Comparison of ENCODE assay signal across 8 cellular contexts in genomic region chr22:21015051-21016006, GRCh38. TPM values are rescaled to one million over a fixed set of nuclear protein-coding genes. Genes with fewer than 3 reads are reported as not detected.
DNase-seq lines count a peak whose midpoint lies in the region; ATAC-seq, FAIRE-seq and TF ChIP-seq lines count a peak whose summit lies in the region.

Gene P2RX6, plus strand, starts transcription at chr22:21015165. Its CDS starts 10 bp downstream, at chr22:21015175.

- H3K4me1 ChIP-seq in Loucy (ENCODE audit: insufficient read depth, low read length, poor library complexity, severe bottlenecking) (no peaks in the 10 kb centered on the region), colonic mucosa (peaks cover 9% of the 10 kb centered on the region), mucosa of stomach (ENCODE audit: control insufficient read depth, insufficient read depth, low read length) (peaks cover 23% of the 10 kb centered on the region)

- no peak for TF ChIP-seq CTCF in AG04450 (IDR thresholded peaks at IDR 0.05; ENCODE audit: low read depth, low read length)
- TF ChIP-seq CTCF in Loucy (conservative IDR thresholded peaks at IDR 0.05; ENCODE audit: low read length) = no peak
- no peak for TF ChIP-seq CTCF in colonic mucosa (IDR thresholded peaks at IDR 0.05)

- no peaks in the 10 kb centered on the region for H3K9me2 ChIP-seq in Loucy (replicated peaks; ENCODE audit: low read depth, low read length)

- H2AFZ ChIP-seq in Loucy (ENCODE audit: low read length) = no peak within 1 kb of the TSS

- H4K20me1 ChIP-seq in Loucy (ENCODE audit: insufficient read depth, low read length, poor library complexity, severe bottlenecking) = no peaks in the 10 kb centered on the region

- DNase-seq in AG04450 (ENCODE audit: low read depth, low spot score) (no peak), colonic mucosa (no peak), occipital lobe (lab: John Stamatoyannopoulos, UW) (no peak), frontal cortex (ENCODE audit: low spot score in 2 of 2) (no peak)

- H3K9me3 ChIP-seq in AG04450 (ENCODE audit: control insufficient read depth, insufficient read depth, low read length) (no peaks in the 10 kb centered on the region; the same call in 1 of the 2 replicates), Loucy (ENCODE audit: insufficient read depth, low read depth, low read length) (no peaks in the 10 kb centered on the region), colonic mucosa (no peaks in the 10 kb centered on the region), mucosa of stomach (ENCODE audit: control insufficient read depth, low read length) (no peaks in the 10 kb centered on the region)

- H3K27ac ChIP-seq in AG04450 (ENCODE audit: low read depth, low read length) (peak within 1 kb of the TSS; percentile 73), colonic mucosa (peak within 1 kb of the TSS; percentile 37)

- POLR2A ChIA-PET in AG04450 (lab: Yijun Ruan, JAX) = interaction anchor here (0.6 to 1.8 kb wide), 7 partner anchors 13 to 647 kb away, joined by 3 to 15 read pairs (median 4); partner anchors contain the start of genes LZTR1 and THAP7

- H3K79me2 ChIP-seq in Loucy (ENCODE audit: insufficient read depth, low read length) = no peaks in the 10 kb centered on the region

- CTCF ChIA-PET in AG04450 (lab: Charles Lee) = interaction anchor here (0.9 to 1.0 kb wide), 3 partner anchors 20 to 87 kb away, joined by 3 read pairs; partner anchors contain the start of gene LZTR1

- H3K4me2 ChIP-seq in Loucy (ENCODE audit: low read depth, low read length, poor library complexity, severe bottlenecking) = peak within 1 kb of the TSS; percentile 40

- H3F3A ChIP-seq in Loucy (ENCODE audit: low read depth) = no peaks in the 10 kb centered on the region

- ATAC-seq in HG02571 (IDR thresholded peaks at IDR 0.05; ENCODE audit: unreplicated experiment) (no peak), GM21576 (IDR thresholded peaks at IDR 0.05; ENCODE audit: unreplicated experiment) (no peak)

- no peak within 1 kb of the TSS for H3K9ac ChIP-seq in Loucy (ENCODE audit: low read depth, low read length, poor library complexity, severe bottlenecking)
- H3K9ac ChIP-seq in colonic mucosa (ENCODE audit: low read depth in 2 of 2, low read length in 2 of 2) = peak within 1 kb of the TSS; percentile 47 to 61
- peak within 1 kb of the TSS; percentile 41 for H3K9ac ChIP-seq in mucosa of stomach (ENCODE audit: low read length)

- H3K4me3 ChIP-seq in AG04450 (ENCODE audit: low read depth, low read length) (peak within 1 kb of the TSS; percentile 74), Loucy (ENCODE audit: low read length, poor library complexity, severe bottlenecking) (no peak within 1 kb of the TSS), colonic mucosa (peak within 1 kb of the TSS; percentile 34), mucosa of stomach (ENCODE audit: low read length) (peak within 1 kb of the TSS; percentile 60)

- intact Hi-C loops in colonic mucosa (cut with DNase I) = no loop called here

- H3K36me3 ChIP-seq in Loucy (ENCODE audit: insufficient read depth, low read length) (no peaks in the 10 kb centered on the region), colonic mucosa (no peaks in the 10 kb centered on the region), mucosa of stomach (ENCODE audit: control insufficient read depth, insufficient read depth, low read length) (no peaks in the 10 kb centered on the region)

- FAIRE-seq in frontal cortex (lab: Jason Lieb, UNC) = no peak

- H3K27me3 ChIP-seq in AG04450 (ENCODE audit: control insufficient read depth, insufficient read depth, low read length) (peaks cover 2% of the 10 kb centered on the region), Loucy (ENCODE audit: insufficient read depth, low read length, poor library complexity, severe bottlenecking) (no peaks in the 10 kb centered on the region), colonic mucosa (no peaks in the 10 kb centered on the region), mucosa of stomach (ENCODE audit: control insufficient read depth, insufficient read depth, low read length) (no peaks in the 10 kb centered on the region)

RNA-seq across cellular contexts. Expression of gene P2RX6, which starts in this region (rescaled TPM):
- polyA plus RNA-seq in AG04450 (2011; rRNA removed) = 1.7 and 1.9 TPM in 2 replicates
- polyA minus RNA-seq in AG04450 (2011; rRNA and poly(A)+ RNA removed) = 1.3 and 2.6 TPM in 2 replicates
- under 1 TPM; 0.27 to 0.62 TPM for total RNA-seq in colonic mucosa
- total RNA-seq in occipital lobe = not detected
- total RNA-seq in frontal cortex = 0.41 TPM
